Comparison of ENCODE assay signal across 19 cellular contexts in genomic region chr1:244102471-244102870, GRCh38. TPM values are rescaled to one million over a fixed set of nuclear protein-coding genes. Genes with fewer than 3 reads are reported as not detected.
DNase-seq lines count a peak whose midpoint lies in the region; ATAC-seq lines count a peak whose summit lies in the region.
"Had no signal": no experiment of that assay in that cellular context is flagged by ENCODE, and none has a peak within 500 bp of the region (broad histone marks: within the 10 kb centered on the region; RNA-seq: fewer than 3 reads in every experiment).

No MANE protein-coding gene starts in this region.

- H3K4me2 ChIP-seq in BLaER1: peak overlapping the region; percentile 75

- ATAC-seq in HG02571 (IDR thresholded peaks at IDR 0.05; ENCODE audit: unreplicated experiment): no peak
- no peak for ATAC-seq in naive thymus-derived CD4-positive, alpha-beta T cell
- ATAC-seq: PC-3 had no signal

- peaks cover 0 to 22% (median 11%) of the 10 kb centered on the region in 5 donors for H3K27me3 Mint-ChIP-seq in naive thymus-derived CD4-positive, alpha-beta T cell

- CTCF ChIA-PET in naive thymus-derived CD4-positive, alpha-beta T cell (lab: Charles Lee): interaction anchor here (0.7 kb wide), 1 partner anchor 58 kb away, joined by 4 read pairs; no protein-coding TSS in a partner anchor

- H3K4me1 Mint-ChIP-seq in naive thymus-derived CD4-positive, alpha-beta T cell: peaks cover 8 to 27% (median 22%) of the 10 kb centered on the region in 7 donors

- H3K4me1 ChIP-seq in BLaER1 (peaks cover 47% of the 10 kb centered on the region), SJCRH30 (peaks cover 62% of the 10 kb centered on the region)
- H3K4me1 ChIP-seq in naive thymus-derived CD4-positive, alpha-beta T cell (ENCODE audit: control insufficient read depth in 2 of 2, insufficient read depth in 2 of 2, low read length in 2 of 2): peaks cover 0 to 16% of the 10 kb centered on the region in 2 donors

- DNase-seq in LHCN-M2 (ENCODE audit: low read depth): peak; percentile 80
- DNase-seq in SJCRH30: peak; percentile 68 to 73
- DNase-seq in myocyte (ENCODE audit: low read depth): peak; percentile 93
- DNase-seq in GF-D8 (lab: John Stamatoyannopoulos, UW): no peak
- no peak for DNase-seq in naive thymus-derived CD4-positive, alpha-beta T cell
- DNase-seq in anterior cingulate cortex (lab: John Stamatoyannopoulos, UW): no peak
- DNase-seq: BE2C; Calu3; CD4-positive, alpha-beta memory T cell; DMS79; Kasumi-1; NCI-H1092 treated with DMSO at 0.1 percent for 48 hours; NCI-H187; NCI-H2107; NCI-H510A treated with DMSO at 0.1 percent for 48 hours; PC-3; RPMI8226 had no signal

- H3K9me3 Mint-ChIP-seq in naive thymus-derived CD4-positive, alpha-beta T cell: peaks cover 0 to 1% (median 0%) of the 10 kb centered on the region in 11 donors

- no peaks in the 10 kb centered on the region for H4K20me1 ChIP-seq in BLaER1

- intact Hi-C loops in naive thymus-derived CD4-positive, alpha-beta T cell (cut with micrococcal nuclease): no loop called here

- H3K4me3 Mint-ChIP-seq in naive thymus-derived CD4-positive, alpha-beta T cell: no peak overlapping the region
- H3K4me3 Mint-ChIP-seq: CD4-positive, alpha-beta memory T cell had no signal

- POLR2A ChIA-PET in naive thymus-derived CD4-positive, alpha-beta T cell (lab: Charles Lee): interaction anchor here (0.7 to 1.9 kb wide), 3 partner anchors 12 to 50 kb away, joined by 3 to 5 read pairs (median 3); no protein-coding TSS in a partner anchor

- H3K4me3 ChIP-seq in BLaER1 (no peak overlapping the region), SJCRH30 (peak overlapping the region; percentile 18)
- H3K4me3 ChIP-seq in naive thymus-derived CD4-positive, alpha-beta T cell (ENCODE audit: low read length): no peak overlapping the region

- H3K36me3 Mint-ChIP-seq in naive thymus-derived CD4-positive, alpha-beta T cell: no peaks in the 10 kb centered on the region
- H3K36me3 Mint-ChIP-seq: CD4-positive, alpha-beta memory T cell had no signal

- H3K27me3 ChIP-seq in BLaER1 (no peaks in the 10 kb centered on the region), SJCRH30 (no peaks in the 10 kb centered on the region)
- H3K27me3 ChIP-seq in naive thymus-derived CD4-positive, alpha-beta T cell (ENCODE audit: control insufficient read depth in 2 of 2, insufficient read depth in 2 of 2, low read length in 2 of 2): no peaks in the 10 kb centered on the region
- H3K27me3 ChIP-seq: BE2C had no signal

- no peak overlapping the region for H3K27ac Mint-ChIP-seq in naive thymus-derived CD4-positive, alpha-beta T cell
- H3K27ac Mint-ChIP-seq: CD4-positive, alpha-beta memory T cell had no signal

- no peak overlapping the region for H3K9ac ChIP-seq in BLaER1

- H3K27ac ChIP-seq in BLaER1 (no peak overlapping the region), SJCRH30 (peak overlapping the region; percentile 84)
- H3K27ac ChIP-seq in naive thymus-derived CD4-positive, alpha-beta T cell (ENCODE audit: low read depth, low read length): no peak overlapping the region

- no peaks in the 10 kb centered on the region for H3K9me3 ChIP-seq in BLaER1
- H3K9me3 ChIP-seq in SJCRH30 (replicated peaks): 0 out of 2 replicates have a peak, but pooled peaks cover 3% of the 10 kb centered on the region
- H3K9me3 ChIP-seq in naive thymus-derived CD4-positive, alpha-beta T cell (ENCODE audit: control insufficient read depth in 2 of 3, low read length in 3 of 3): no peaks in the 10 kb centered on the region

- H3K36me3 ChIP-seq in BLaER1 (no peaks in the 10 kb centered on the region), SJCRH30 (no peaks in the 10 kb centered on the region)
- H3K36me3 ChIP-seq in naive thymus-derived CD4-positive, alpha-beta T cell (ENCODE audit: control insufficient read depth in 2 of 3, insufficient read depth in 3 of 3, low read length in 3 of 3): no peaks in the 10 kb centered on the region
- H3K36me3 ChIP-seq: BE2C had no signal

RNA-seq across cellular contexts. Expression of gene ZBTB18, which starts 51.4 kb away (rescaled TPM):
- total RNA-seq in LHCN-M2 (2014; rRNA removed) (21.0 and 37.9 TPM in 2 replicates), myocyte (106 and 135 TPM in 2 replicates)
- 7.7 TPM for polyA plus RNA-seq in LHCN-M2 (2012)
- total RNA-seq in SJCRH30 (2014; rRNA removed; shearing (Covaris generic)): 47.1 and 51.7 TPM in 2 replicates
- 19.6 TPM for polyA plus RNA-seq in myocyte (2012)
- total RNA-seq in naive thymus-derived CD4-positive, alpha-beta T cell: 10 to 100 TPM; 15.5 to 90.7 (median 50.5) TPM
- 1 to 10 TPM; 3.6 to 3.9 TPM for polyA plus RNA-seq in naive thymus-derived CD4-positive, alpha-beta T cell

Comparison
In these comparisons a context has a peak if more than half of its experiments do, and no peak if none do; other contexts are left out.
1. DNase-seq: peak in LHCN-M2 (single experiment), SJCRH30 (2 of 2) and myocyte (single experiment); none in GF-D8 (single experiment), naive thymus-derived CD4-positive, alpha-beta T cell (0 of 9) and anterior cingulate cortex (0 of 58).